ENCODE assay signal across 8 cellular contexts in the genomic region with DNA sequence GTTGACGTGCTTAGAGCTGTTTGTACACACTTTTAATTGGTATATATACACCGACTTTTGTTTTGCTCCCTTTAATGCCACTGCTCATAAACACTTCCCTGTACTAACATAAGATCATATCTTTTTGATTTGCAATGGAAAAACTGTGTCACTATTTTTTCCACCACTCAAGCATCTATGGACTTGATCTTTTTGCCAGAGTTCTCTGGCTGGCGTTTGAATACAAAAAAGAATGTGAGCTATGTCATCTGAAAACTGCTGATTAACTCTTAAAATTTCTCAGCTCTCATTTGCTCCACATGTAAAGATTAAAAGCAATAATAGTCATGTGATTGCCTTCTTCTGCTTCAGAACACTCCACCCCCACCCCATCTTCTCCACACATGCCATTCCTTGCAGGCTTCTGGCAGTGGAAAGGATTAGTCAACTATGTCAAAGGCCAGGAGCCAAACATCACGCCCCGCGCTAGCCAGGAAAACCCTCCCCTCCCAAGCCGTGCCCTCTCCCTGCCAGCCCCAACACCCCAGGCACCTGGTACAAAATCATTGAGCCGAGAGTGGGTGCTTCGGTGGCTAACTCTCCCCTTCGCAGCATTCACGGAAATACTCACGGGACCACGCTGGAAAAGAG.
DNase-seq lines count a peak whose midpoint lies in the region; ATAC-seq, FAIRE-seq and TF ChIP-seq lines count a peak whose summit lies in the region.

No MANE protein-coding gene starts in this region.

- H3K4me3 ChIP-seq in lower leg skin (ENCODE audit: low read depth, poor library complexity, severe bottlenecking): no peak overlapping the region

- WGBS in lower leg skin, 2 donors: 16 to 17% methylated on average over 13 of the region's 13 CpGs

- no peak for TF ChIP-seq POLR2A in lower leg skin (IDR thresholded peaks at IDR 0.05)

- peaks cover 56% of the 10 kb centered on the region for H3K4me1 Mint-ChIP-seq in brain
- H3K4me1 Mint-ChIP-seq in progenitor cell of endocrine pancreas (ENCODE audit: low read depth): no peaks in the 10 kb centered on the region

- ATAC-seq in GM21576 (IDR thresholded peaks at IDR 0.05; ENCODE audit: unreplicated experiment) (no peak), GM18867 (IDR thresholded peaks at IDR 0.05; ENCODE audit: unreplicated experiment) (no peak)

- intact Hi-C loops in lower leg skin (cut with DNase I; ENCODE audit: low total_unique reads): no loop called here

- peaks cover 11% of the 10 kb centered on the region for H3K27me3 Mint-ChIP-seq in brain
- H3K27me3 Mint-ChIP-seq in progenitor cell of endocrine pancreas: peaks cover 17% of the 10 kb centered on the region

- FAIRE-seq in urothelium cell line (lab: Jason Lieb, UNC): peak; percentile 91

- no peak overlapping the region for H3K4me3 Mint-ChIP-seq in brain
- no peak overlapping the region for H3K4me3 Mint-ChIP-seq in progenitor cell of endocrine pancreas (ENCODE audit: low read depth)

- peak; percentile 62 for DNase-seq in activated effector memory CD4-positive, alpha-beta T cell treated with anti-CD3 and anti-CD28 coated beads, Interleukin-2, amount 50 U/mL, for 16 hours
- DNase-seq in activated effector memory CD4-positive, alpha-beta T cell treated with Interleukin-2 at 50 U/mL for 16 hours: no peak
- DNase-seq in lower leg skin (ENCODE audit: low spot score in 2 of 2) (peak; percentile 76 to 93), urothelium cell line (ENCODE audit: low spot score) (peak; percentile 89), progenitor cell of endocrine pancreas (ENCODE audit: low spot score, unreplicated experiment) (no peak)

- TF ChIP-seq CTCF in brain (conservative IDR thresholded peaks at IDR 0.05) (no peak), lower leg skin (IDR thresholded peaks at IDR 0.05) (no peak), progenitor cell of endocrine pancreas (IDR thresholded peaks at IDR 0.05; ENCODE audit: unreplicated experiment) (no peak)

- H3K9me3 Mint-ChIP-seq in brain (peaks cover 0 to 2% (median 0%) of the 10 kb centered on the region in 5 experiments), progenitor cell of endocrine pancreas (ENCODE audit: low read depth) (no peaks in the 10 kb centered on the region)

- H3K27ac Mint-ChIP-seq in brain: peak overlapping the region in 3 of 5 experiments; percentile 46 to 84 (median 72)
- H3K27ac Mint-ChIP-seq in progenitor cell of endocrine pancreas: no peak overlapping the region

- no peaks in the 10 kb centered on the region for H3K36me3 Mint-ChIP-seq in brain
- no peaks in the 10 kb centered on the region for H3K36me3 Mint-ChIP-seq in progenitor cell of endocrine pancreas (ENCODE audit: insufficient read depth)

Comparison
In these comparisons a context has a peak if more than half of its experiments do, and no peak if none do; other contexts are left out.
1. DNase-seq: peak in activated effector memory CD4-positive, alpha-beta T cell treated with anti-CD3 and anti-CD28 coated beads, Interleukin-2, amount 50 U/mL, for 16 hours (single experiment), lower leg skin (2 of 2) and urothelium cell line (single experiment); none in activated effector memory CD4-positive, alpha-beta T cell treated with Interleukin-2 at 50 U/mL for 16 hours (single experiment) and progenitor cell of endocrine pancreas (single experiment).